Comparison of ENCODE assay signal across 13 cellular contexts in genomic region chr7:130962109-130962508, GRCh38.
DNase-seq lines count a peak whose midpoint lies in the region; ATAC-seq and TF ChIP-seq lines count a peak whose summit lies in the region.
"Had no signal": no experiment of that assay in that cellular context is flagged by ENCODE, and none has a peak within 500 bp of the region (broad histone marks: within the 10 kb centered on the region; RNA-seq: fewer than 3 reads in every experiment).

No MANE protein-coding gene starts in this region.

- BruUV-seq in PC-9 (replicated peaks; lab: Mats Ljungman, UMichigan): no TSS peak

- H3K27ac ChIP-seq in PC-9 (peak overlapping the region; percentile 97), sigmoid colon (no peak overlapping the region)
- H3K27ac ChIP-seq: VCaP had no signal

- POLR2A ChIA-PET in PC-9 (lab: Charles Lee; ENCODE audit: unreplicated experiment): interaction anchor here (0.6 kb wide), 1 partner anchor 121 kb away, joined by 5 read pairs; no protein-coding TSS in a partner anchor

- H3K4me3 ChIP-seq in PC-9: no peak overlapping the region
- H3K4me3 ChIP-seq in sigmoid colon: no peak overlapping the region
- H3K4me3 ChIP-seq: coronary artery had no signal

- H3K36me3 Mint-ChIP-seq in activated naive CD4-positive, alpha-beta T cell treated with anti-CD3 and anti-CD28 coated beads, Interleukin-2, amount 50 U/mL, for 24 hours: peaks cover 40% of the 10 kb centered on the region
- peaks cover 10 to 32% of the 10 kb centered on the region in 2 donors for H3K36me3 Mint-ChIP-seq in activated naive CD4-positive, alpha-beta T cell treated with anti-CD3 and anti-CD28 coated beads, Interleukin-2, amount 50 U/mL, for 72 hours
- peaks cover 49% of the 10 kb centered on the region for H3K36me3 Mint-ChIP-seq in dendritic cell treated with granulocyte-macrophage colony-stimulating factor and Interleukin-4, amounts not matched to agents 40 ng/mL and 50 ng/mL, for 4 days (ENCODE audit: low read depth)
- H3K36me3 Mint-ChIP-seq in stimulated activated naive B cell treated with anti-CD40 and anti-IgM and Interleukin-4, amounts not matched to agents 10 μg/mL and 1 μg/mL and 100 μg/mL, for 72 hours: peaks cover 39 to 52% of the 10 kb centered on the region in 2 donors
- H3K36me3 Mint-ChIP-seq in nephron progenitor cell (ENCODE audit: low read depth): no peaks in the 10 kb centered on the region

- no peak for DNase-seq in activated naive CD4-positive, alpha-beta T cell treated with anti-CD3 and anti-CD28 coated beads, Interleukin-2, amount 50 U/mL, for 72 hours (ENCODE audit: low spot score in 2 of 2)
- DNase-seq in PC-9 (no peak), NCI-H69 (lab: John Stamatoyannopoulos, UW) (no peak), nephron progenitor cell (no peak), sigmoid colon (no peak)
- DNase-seq in stimulated activated naive B cell treated with anti-CD40 and anti-IgM and Interleukin-4, amounts not matched to agents 10 μg/mL and 1 μg/mL and 100 μg/mL, for 72 hours: no peak
- DNase-seq: islet precursor cell, NCI-H510A had no signal

- no peak overlapping the region for H3K4me3 Mint-ChIP-seq in activated naive CD4-positive, alpha-beta T cell treated with anti-CD3 and anti-CD28 coated beads, Interleukin-2, amount 50 U/mL, for 24 hours
- no peak overlapping the region for H3K4me3 Mint-ChIP-seq in dendritic cell treated with granulocyte-macrophage colony-stimulating factor and Interleukin-4, amounts not matched to agents 40 ng/mL and 50 ng/mL, for 4 days
- H3K4me3 Mint-ChIP-seq in stimulated activated naive B cell treated with anti-CD40 and anti-IgM and Interleukin-4, amounts not matched to agents 10 μg/mL and 1 μg/mL and 100 μg/mL, for 72 hours: peak overlapping the region; percentile 38 to 62
- H3K4me3 Mint-ChIP-seq in nephron progenitor cell: no peak overlapping the region
- H3K4me3 Mint-ChIP-seq: neural crest cell had no signal

- TF ChIP-seq POLR2A in sigmoid colon (IDR thresholded peaks at IDR 0.05): no peak

- H3K9me2 ChIP-seq in PC-9 (ENCODE audit: insufficient read depth): no peaks in the 10 kb centered on the region

- H2AFZ ChIP-seq in PC-9: no peak overlapping the region

- CTCF ChIA-PET in PC-9 (lab: Charles Lee): interaction anchor here (1.1 to 2.4 kb wide), 2 partner anchors 20 to 65 kb away, joined by 4 to 12 read pairs; no protein-coding TSS in a partner anchor

- H3K27ac Mint-ChIP-seq in activated naive CD4-positive, alpha-beta T cell treated with anti-CD3 and anti-CD28 coated beads, Interleukin-2, amount 50 U/mL, for 24 hours: peak overlapping the region; percentile 100
- H3K27ac Mint-ChIP-seq in activated naive CD4-positive, alpha-beta T cell treated with anti-CD3 and anti-CD28 coated beads, Interleukin-2, amount 50 U/mL, for 72 hours: peak overlapping the region in 1 of 2 donors; percentile 100
- peak overlapping the region; percentile 95 for H3K27ac Mint-ChIP-seq in dendritic cell treated with granulocyte-macrophage colony-stimulating factor and Interleukin-4, amounts not matched to agents 40 ng/mL and 50 ng/mL, for 4 days
- H3K27ac Mint-ChIP-seq in stimulated activated naive B cell treated with anti-CD40 and anti-IgM and Interleukin-4, amounts not matched to agents 10 μg/mL and 1 μg/mL and 100 μg/mL, for 72 hours: peak overlapping the region; percentile 90
- no peak overlapping the region for H3K27ac Mint-ChIP-seq in nephron progenitor cell

- TF ChIP-seq CTCF in PC-9 (conservative IDR thresholded peaks at IDR 0.05) (no peak), nephron progenitor cell (IDR thresholded peaks at IDR 0.05) (no peak), sigmoid colon (IDR thresholded peaks at IDR 0.05) (no peak)

- H3K9me3 Mint-ChIP-seq in activated naive CD4-positive, alpha-beta T cell treated with anti-CD3 and anti-CD28 coated beads, Interleukin-2, amount 50 U/mL, for 24 hours: no peaks in the 10 kb centered on the region
- H3K9me3 Mint-ChIP-seq in activated naive CD4-positive, alpha-beta T cell treated with anti-CD3 and anti-CD28 coated beads, Interleukin-2, amount 50 U/mL, for 72 hours: no peaks in the 10 kb centered on the region
- H3K9me3 Mint-ChIP-seq in dendritic cell treated with granulocyte-macrophage colony-stimulating factor and Interleukin-4, amounts not matched to agents 40 ng/mL and 50 ng/mL, for 4 days: no peaks in the 10 kb centered on the region
- peaks cover 0 to 1% of the 10 kb centered on the region in 2 donors for H3K9me3 Mint-ChIP-seq in stimulated activated naive B cell treated with anti-CD40 and anti-IgM and Interleukin-4, amounts not matched to agents 10 μg/mL and 1 μg/mL and 100 μg/mL, for 72 hours
- H3K9me3 Mint-ChIP-seq in nephron progenitor cell: no peaks in the 10 kb centered on the region

- H3K36me3 ChIP-seq in PC-9 (ENCODE audit: low read depth): peaks cover 37% of the 10 kb centered on the region
- peaks cover 0 to 46% (median 6%) of the 10 kb centered on the region in 4 donors for H3K36me3 ChIP-seq in sigmoid colon

- H4K20me1 ChIP-seq in PC-9 (ENCODE audit: insufficient read depth): no peaks in the 10 kb centered on the region

- H3K27me3 Mint-ChIP-seq in activated naive CD4-positive, alpha-beta T cell treated with anti-CD3 and anti-CD28 coated beads, Interleukin-2, amount 50 U/mL, for 24 hours: no peaks in the 10 kb centered on the region
- H3K27me3 Mint-ChIP-seq in dendritic cell treated with granulocyte-macrophage colony-stimulating factor and Interleukin-4, amounts not matched to agents 40 ng/mL and 50 ng/mL, for 4 days: no peaks in the 10 kb centered on the region
- H3K27me3 Mint-ChIP-seq in stimulated activated naive B cell treated with anti-CD40 and anti-IgM and Interleukin-4, amounts not matched to agents 10 μg/mL and 1 μg/mL and 100 μg/mL, for 72 hours: no peaks in the 10 kb centered on the region
- no peaks in the 10 kb centered on the region for H3K27me3 Mint-ChIP-seq in nephron progenitor cell (ENCODE audit: low read depth, poor library complexity)

- WGBS in sigmoid colon, 2 donors: 88 to 94% methylated on average over 2 of the region's 2 CpGs

- peaks cover 60% of the 10 kb centered on the region for H3F3A ChIP-seq in PC-9 (ENCODE audit: insufficient read depth, low read depth)

- ATAC-seq in activated naive CD4-positive, alpha-beta T cell treated with anti-CD3 and anti-CD28 coated beads, Interleukin-2, amount 50 U/mL, for 72 hours: no peak
- ATAC-seq in stimulated activated naive B cell treated with anti-CD40 and anti-IgM and Interleukin-4, amounts not matched to agents 10 μg/mL and 1 μg/mL and 100 μg/mL, for 72 hours (replicated peaks): no peak

- H3K4me1 Mint-ChIP-seq in activated naive CD4-positive, alpha-beta T cell treated with anti-CD3 and anti-CD28 coated beads, Interleukin-2, amount 50 U/mL, for 24 hours: peaks cover 52% of the 10 kb centered on the region
- H3K4me1 Mint-ChIP-seq in dendritic cell treated with granulocyte-macrophage colony-stimulating factor and Interleukin-4, amounts not matched to agents 40 ng/mL and 50 ng/mL, for 4 days (ENCODE audit: low read depth): peaks cover 58% of the 10 kb centered on the region
- peaks cover 34 to 77% of the 10 kb centered on the region in 2 donors for H3K4me1 Mint-ChIP-seq in stimulated activated naive B cell treated with anti-CD40 and anti-IgM and Interleukin-4, amounts not matched to agents 10 μg/mL and 1 μg/mL and 100 μg/mL, for 72 hours
- peaks cover 5% of the 10 kb centered on the region for H3K4me1 Mint-ChIP-seq in nephron progenitor cell
- H3K4me1 Mint-ChIP-seq: neural crest cell had no signal

- H3K4me2 ChIP-seq in PC-9: peak overlapping the region; percentile 60; the same call in 1 of the 2 replicates

- intact Hi-C loops in PC-9 (cut with micrococcal nuclease; ENCODE audit: unreplicated experiment) (loop anchor here (5.0 kb wide), 2 partner anchors 45 to 145 kb away; no protein-coding TSS in a partner anchor), sigmoid colon (cut with DNase I) (no loop called here)
- intact Hi-C loops in dendritic cell treated with granulocyte-macrophage colony-stimulating factor and Interleukin-4, amounts not matched to agents 40 ng/mL and 50 ng/mL, for 4 days (cut with micrococcal nuclease): loop anchor here (5.0 kb wide), 1 partner anchor 45 kb away; no protein-coding TSS in a partner anchor

- TF ChIP-seq EP300 in sigmoid colon (IDR thresholded peaks at IDR 0.05): no peak

- H3K79me2 ChIP-seq in PC-9 (ENCODE audit: low read depth): peaks cover 49% of the 10 kb centered on the region

- H3K4me1 ChIP-seq in PC-9 (replicated peaks; ENCODE audit: insufficient read depth) (peaks cover 38% of the 10 kb centered on the region), sigmoid colon (peaks cover 0 to 45% (median 23%) of the 10 kb centered on the region in 4 donors)

- H3K27me3 ChIP-seq in PC-9 (ENCODE audit: insufficient read depth, low read depth) (no peaks in the 10 kb centered on the region), sigmoid colon (no peaks in the 10 kb centered on the region)

- H3K9me3 ChIP-seq in PC-9 (ENCODE audit: insufficient read depth, low read depth): no peaks in the 10 kb centered on the region
- no peaks in the 10 kb centered on the region for H3K9me3 ChIP-seq in sigmoid colon

Comparison
In these comparisons a context has a peak if more than half of its experiments do, and no peak if none do; other contexts are left out.
1. H3K4me3 Mint-ChIP-seq: peak in stimulated activated naive B cell treated with anti-CD40 and anti-IgM and Interleukin-4, amounts not matched to agents 10 μg/mL and 1 μg/mL and 100 μg/mL, for 72 hours (2 of 2); none in activated naive CD4-positive, alpha-beta T cell treated with anti-CD3 and anti-CD28 coated beads, Interleukin-2, amount 50 U/mL, for 24 hours (single experiment), dendritic cell treated with granulocyte-macrophage colony-stimulating factor and Interleukin-4, amounts not matched to agents 40 ng/mL and 50 ng/mL, for 4 days (single experiment) and nephron progenitor cell (single experiment).